In genomic region chr5:177378884-177379883, GRCh38 we compare ENCODE assay signal across 9 cellular contexts. TPM values are rescaled to one million over a fixed set of nuclear protein-coding genes. Genes with fewer than 3 reads are reported as not detected.
DNase-seq lines count a peak whose midpoint lies in the region; ATAC-seq and TF ChIP-seq lines count a peak whose summit lies in the region.
"Had no signal": no experiment of that assay in that cellular context is flagged by ENCODE, and none has a peak within 500 bp of the region (broad histone marks: within the 10 kb centered on the region; RNA-seq: fewer than 3 reads in every experiment).

No MANE protein-coding gene starts in this region.

- H2AFZ ChIP-seq in HCT116 (ENCODE audit: low read depth, low read length, poor library complexity, severe bottlenecking) = peak overlapping the region; percentile 63

- WGBS in ovary, 3 donors = 78 to 81% (median 79%) methylated on average over 14 to 15 of the region's 15 CpGs
- 74 to 76% methylated on average over 15 of the region's 15 CpGs for WGBS in sigmoid colon, 2 donors

- H4K20me1 ChIP-seq in HCT116 (ENCODE audit: insufficient read depth) = no peaks in the 10 kb centered on the region

- no peaks in the 10 kb centered on the region for H3K9me3 ChIP-seq in HCT116 (ENCODE audit: control insufficient read depth in 1 of 2, insufficient read depth in 1 of 2, low read depth in 1 of 2, low read length in 2 of 2)
- no peaks in the 10 kb centered on the region for H3K9me3 ChIP-seq in ovary
- H3K9me3 ChIP-seq in left ventricle myocardium inferior (replicated peaks) = no peaks in the 10 kb centered on the region
- no peaks in the 10 kb centered on the region for H3K9me3 ChIP-seq in sigmoid colon

- H3K79me2 ChIP-seq in HCT116 (ENCODE audit: insufficient read depth, low read length) = no peaks in the 10 kb centered on the region

- no peak overlapping the region for H3K27ac ChIP-seq in HCT116 (ENCODE audit: low read depth, low read length)
- no peak overlapping the region for H3K27ac ChIP-seq in ovary
- H3K27ac ChIP-seq in left ventricle myocardium inferior (replicated peaks) = no peak overlapping the region
- no peak overlapping the region for H3K27ac ChIP-seq in sigmoid colon

- H3K9me3 Mint-ChIP-seq in T-helper 1 cell treated with Interleukin-12 subunit alpha and Interleukin-12 subunit beta and Interleukin-4 antibody, amounts not matched to agents 30 μg/mL and 1 μg/mL, for 36 hours = no peaks in the 10 kb centered on the region
- H3K9me3 Mint-ChIP-seq: IgD-negative memory B cell had no signal

- H3K9ac ChIP-seq in HCT116 (ENCODE audit: low read length) = no peak overlapping the region

- no peak overlapping the region for H3K4me2 ChIP-seq in HCT116 (ENCODE audit: low read length)

- H3K27me3 ChIP-seq in HCT116 (ENCODE audit: insufficient read depth, low read length) = no peaks in the 10 kb centered on the region
- no peaks in the 10 kb centered on the region for H3K27me3 ChIP-seq in ovary
- peaks cover 60% of the 10 kb centered on the region for H3K27me3 ChIP-seq in left ventricle myocardium inferior (ENCODE audit: low read depth)
- H3K27me3 ChIP-seq in sigmoid colon = no peaks in the 10 kb centered on the region

- no peaks in the 10 kb centered on the region for H3K27me3 Mint-ChIP-seq in T-helper 1 cell treated with Interleukin-12 subunit alpha and Interleukin-12 subunit beta and Interleukin-4 antibody, amounts not matched to agents 30 μg/mL and 1 μg/mL, for 36 hours (ENCODE audit: low read depth)

- peaks cover 3 to 17% of the 10 kb centered on the region in 2 experiments; a peak in 3 of 4 replicates for H3K4me1 ChIP-seq in HCT116 (ENCODE audit: control insufficient read depth in 1 of 2, insufficient read depth in 2 of 2, low read length in 2 of 2)
- no peaks in the 10 kb centered on the region for H3K4me1 ChIP-seq in ovary (ENCODE audit: insufficient read depth)
- H3K4me1 ChIP-seq in left ventricle myocardium inferior = no peaks in the 10 kb centered on the region
- H3K4me1 ChIP-seq in sigmoid colon = peaks cover 0 to 7% (median 0%) of the 10 kb centered on the region in 4 donors

- H3K4me3 ChIP-seq in HCT116 (replicated peaks in 1 of 2; ENCODE audit: low read depth in 1 of 2, low read length in 2 of 2) (no peak overlapping the region), ovary (no peak overlapping the region), left ventricle myocardium inferior (no peak overlapping the region), sigmoid colon (no peak overlapping the region)

- H3K36me3 ChIP-seq in HCT116 (ENCODE audit: control insufficient read depth in 1 of 2, insufficient read depth in 2 of 2, low read length in 2 of 2) (no peaks in the 10 kb centered on the region), ovary (no peaks in the 10 kb centered on the region), left ventricle myocardium inferior (no peaks in the 10 kb centered on the region), sigmoid colon (no peaks in the 10 kb centered on the region)

- intact Hi-C loops in HCT116 (cut with micrococcal nuclease) = no loop called here
- intact Hi-C loops in ovary (cut with DNase I) = no loop called here
- intact Hi-C loops in left ventricle myocardium inferior (cut with micrococcal nuclease) = no loop called here
- intact Hi-C loops in sigmoid colon (cut with DNase I) = no loop called here

- no peak overlapping the region for H3K4me3 Mint-ChIP-seq in T-helper 1 cell treated with Interleukin-12 subunit alpha and Interleukin-12 subunit beta and Interleukin-4 antibody, amounts not matched to agents 30 μg/mL and 1 μg/mL, for 36 hours
- H3K4me3 Mint-ChIP-seq: IgD-negative memory B cell had no signal

- TF ChIP-seq CTCF in HCT116 (IDR thresholded peaks at IDR 0.05 in 2 of 3, conservative IDR thresholded peaks at IDR 0.05 in 1 of 3; ENCODE audit: borderline replicate concordance in 1 of 3, insufficient read depth in 1 of 3, low read depth in 2 of 3, low read length in 2 of 3) = no peak
- no peak for TF ChIP-seq CTCF in ovary (IDR thresholded peaks at IDR 0.05)
- TF ChIP-seq CTCF in left ventricle myocardium inferior (IDR thresholded peaks at IDR 0.05; ENCODE audit: borderline replicate concordance) = no peak
- no peak for TF ChIP-seq CTCF in sigmoid colon (IDR thresholded peaks at IDR 0.05)

- TF ChIP-seq POLR2A in HCT116 (IDR thresholded peaks at IDR 0.05; ENCODE audit: borderline replicate concordance, extremely low read depth, insufficient read depth, insufficient read length) (no peak), ovary (IDR thresholded peaks at IDR 0.05) (no peak), sigmoid colon (IDR thresholded peaks at IDR 0.05) (no peak)

- no peak for TF ChIP-seq EP300 in ovary (IDR thresholded peaks at IDR 0.05)
- TF ChIP-seq EP300 in sigmoid colon (IDR thresholded peaks at IDR 0.05) = no peak

- ATAC-seq in HCT116 (no peak), GM21737 (IDR thresholded peaks at IDR 0.05; ENCODE audit: unreplicated experiment) (no peak)

- no peaks in the 10 kb centered on the region for H3K9me2 ChIP-seq in HCT116 (ENCODE audit: insufficient read depth)

- CTCF ChIA-PET in HCT116 (lab: Charles Lee) = interaction anchor here (0.7 to 1.9 kb wide), 5 partner anchors 9 to 117 kb away, joined by 3 to 11 read pairs (median 4); no protein-coding TSS in a partner anchor

- BruUV-seq in HCT116 (replicated peaks; lab: Mats Ljungman, UMichigan) = no TSS peak

- H3K27ac Mint-ChIP-seq in T-helper 1 cell treated with Interleukin-12 subunit alpha and Interleukin-12 subunit beta and Interleukin-4 antibody, amounts not matched to agents 30 μg/mL and 1 μg/mL, for 36 hours = peak overlapping the region; percentile 6
- H3K27ac Mint-ChIP-seq: IgD-negative memory B cell had no signal

- RAD21 ChIA-PET in HCT116 (lab: Charles Lee; ENCODE audit: low non-redundant PET in 1 of 2, low total read pairs in 2 of 2, uncharacterized antibody in 2 of 2, unreplicated experiment in 2 of 2) = no interaction called here

- peaks cover 17% of the 10 kb centered on the region for H3K4me1 Mint-ChIP-seq in T-helper 1 cell treated with Interleukin-12 subunit alpha and Interleukin-12 subunit beta and Interleukin-4 antibody, amounts not matched to agents 30 μg/mL and 1 μg/mL, for 36 hours (ENCODE audit: low read depth)

- POLR2A ChIA-PET in HCT116 (lab: Charles Lee) = interaction anchor here (0.7 to 0.9 kb wide), 2 partner anchors 10 kb away, joined by 3 to 5 read pairs; no protein-coding TSS in a partner anchor

- peaks cover 5% of the 10 kb centered on the region for H3K36me3 Mint-ChIP-seq in T-helper 1 cell treated with Interleukin-12 subunit alpha and Interleukin-12 subunit beta and Interleukin-4 antibody, amounts not matched to agents 30 μg/mL and 1 μg/mL, for 36 hours (ENCODE audit: low read depth)
- H3K36me3 Mint-ChIP-seq: IgD-negative memory B cell had no signal

- TF ChIP-seq RAD21 in HCT116 (IDR thresholded peaks at IDR 0.05; ENCODE audit: low read depth) = no peak

- DNase-seq in Daoy (ENCODE audit: low read depth) = peak; percentile 69
- no peak for DNase-seq in HCT116 (ENCODE audit: low read depth, low spot score)
- peak; percentile 98 for DNase-seq in iris pigment epithelial cell (ENCODE audit: low read depth)
- DNase-seq in ovary = no peak
- no peak for DNase-seq in left ventricle myocardium inferior
- DNase-seq in sigmoid colon = no peak

TF ChIP-seq in HCT116, 20 proteins besides CTCF, POLR2A, EP300 and RAD21 (continues in another document):
- TF ChIP-seq CEBPB (IDR thresholded peaks at IDR 0.05; ENCODE audit: low read depth) (no peak), JUND (IDR thresholded peaks at IDR 0.05) (no peak)

RNA-seq across cellular contexts. Expression of gene SLC34A1, which starts 5.0 kb away (rescaled TPM):
- not detected in 2 replicates for total RNA-seq in Daoy (2014; rRNA removed; shearing (Covaris generic))
- total RNA-seq in HCT116 (2021; ENCODE audit: unreplicated experiment) (not detected), ovary (not detected), left ventricle myocardium inferior (not detected), sigmoid colon (not detected)
- 0.02 and 0.09 TPM in 2 replicates for polyA plus RNA-seq in HCT116 (2012)
- polyA plus RNA-seq in ovary (not detected), sigmoid colon (under 1 TPM in 1 of 3 donors, not detected in 2; 0.04 TPM)
- polyA plus RNA-seq: IgD-negative memory B cell had no signal

RNA-seq across cellular contexts. Expression of gene PFN3, which starts 21.3 kb away (rescaled TPM):
- not detected in 2 replicates for total RNA-seq in Daoy (2014; rRNA removed; shearing (Covaris generic))
- total RNA-seq in HCT116 (2021; ENCODE audit: unreplicated experiment) (not detected), ovary (not detected), left ventricle myocardium inferior (not detected), sigmoid colon (not detected)
- not detected in 2 replicates for polyA plus RNA-seq in HCT116 (2012)
- polyA plus RNA-seq in ovary (not detected), sigmoid colon (not detected)
- polyA plus RNA-seq: IgD-negative memory B cell had no signal

RNA-seq across cellular contexts. Expression of gene RGS14, which starts 21.5 kb away (rescaled TPM):
- total RNA-seq in Daoy (2014; rRNA removed; shearing (Covaris generic)) = 18.1 and 30.5 TPM in 2 replicates
- total RNA-seq in HCT116 (2021; ENCODE audit: unreplicated experiment) = 9.4 TPM
- polyA plus RNA-seq in HCT116 (2012) = 12.3 and 12.9 TPM in 2 replicates
- 10 to 100 TPM in 1 of 7 donors, 1 to 10 TPM in 6; 4.0 to 27.0 (median 8.0) TPM for total RNA-seq in ovary
- 1 to 10 TPM in 1 of 2 donors, under 1 TPM in 1; 0.73 to 6.2 TPM for polyA plus RNA-seq in ovary
- total RNA-seq in left ventricle myocardium inferior = 4.6 TPM
- total RNA-seq in sigmoid colon = 10 to 100 TPM in 3 of 4 donors, 1 to 10 TPM in 1; 9.6 to 26.6 (median 16.7) TPM
- polyA plus RNA-seq in sigmoid colon = 10 to 100 TPM; 12.7 to 21.0 (median 16.2) TPM

RNA-seq across cellular contexts. Expression of gene LMAN2, which starts 27.7 kb away (rescaled TPM):
- 269 and 285 TPM in 2 replicates for total RNA-seq in Daoy (2014; rRNA removed; shearing (Covaris generic))
- total RNA-seq in HCT116 (2021; ENCODE audit: unreplicated experiment) = 128 TPM
- 233 and 234 TPM in 2 replicates for polyA plus RNA-seq in HCT116 (2012)
- 100 to 1,000 TPM in 2 of 7 donors, 10 to 100 TPM in 5; 63.5 to 154 (median 93.5) TPM for total RNA-seq in ovary
- polyA plus RNA-seq in ovary = 100 to 1,000 TPM in 1 of 2 donors, 10 to 100 TPM in 1; 85.0 to 142 TPM
- total RNA-seq in left ventricle myocardium inferior = 60.0 TPM
- total RNA-seq in sigmoid colon = 100 to 1,000 TPM in 2 of 4 donors, 10 to 100 TPM in 2; 87.5 to 169 (median 98.2) TPM
- polyA plus RNA-seq in sigmoid colon = 100 to 1,000 TPM in 2 of 3 donors, 10 to 100 TPM in 1; 62.5 to 244 (median 115) TPM

RNA-seq across cellular contexts. Expression of gene F12, which starts 30.2 kb away (rescaled TPM):
- total RNA-seq in Daoy (2014; rRNA removed; shearing (Covaris generic)) = 8.6 and 9.6 TPM in 2 replicates
- total RNA-seq in HCT116 (2021; ENCODE audit: unreplicated experiment) = 30.0 TPM
- polyA plus RNA-seq in HCT116 (2012) = 46.8 and 58.1 TPM in 2 replicates
- total RNA-seq in ovary = 1 to 10 TPM in 1 of 7 donors, under 1 TPM in 1, not detected in 5; 0.28 to 1.7 TPM
- not detected for polyA plus RNA-seq in ovary
- not detected for total RNA-seq in left ventricle myocardium inferior
- total RNA-seq in sigmoid colon = under 1 TPM in 3 of 4 donors, not detected in 1; 0.36 to 0.83 (median 0.81) TPM
- polyA plus RNA-seq in sigmoid colon = 10 to 100 TPM in 1 of 3 donors, 1 to 10 TPM in 2; 3.6 to 14.0 (median 8.1) TPM

Comparison
In these comparisons a context has a peak if more than half of its experiments do, and no peak if none do; other contexts are left out.
1. DNase-seq: peak in Daoy (single experiment) and iris pigment epithelial cell (single experiment); none in HCT116 (single experiment), ovary (0 of 5), left ventricle myocardium inferior (single experiment) and sigmoid colon (single experiment).